Comparison of ENCODE assay signal across 21 cellular contexts in the genomic region with DNA sequence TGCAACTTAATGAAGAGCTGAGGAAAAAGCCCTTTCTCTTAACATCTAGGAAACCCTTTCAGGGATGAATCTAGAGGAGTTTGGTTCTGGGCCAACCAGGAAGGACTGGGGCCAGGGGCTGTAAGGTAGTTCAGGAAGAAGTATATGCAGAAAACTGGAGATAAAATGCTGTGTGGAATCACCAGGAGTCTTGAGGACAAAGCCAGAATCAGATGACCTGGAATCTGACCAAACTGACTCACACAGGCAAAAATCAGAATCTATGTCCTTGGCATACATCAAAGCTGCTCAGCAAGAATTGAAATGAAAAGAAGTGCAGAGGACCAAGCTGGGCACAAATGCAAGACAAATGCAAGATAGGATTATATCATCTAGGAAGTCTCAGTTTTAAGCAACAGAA. TPM values are rescaled to one million over a fixed set of nuclear protein-coding genes. Genes with fewer than 3 reads are reported as not detected.
DNase-seq lines count a peak whose midpoint lies in the region; ATAC-seq, FAIRE-seq and TF ChIP-seq lines count a peak whose summit lies in the region.
"Had no signal": no experiment of that assay in that cellular context is flagged by ENCODE, and none has a peak within 500 bp of the region (broad histone marks: within the 10 kb centered on the region; RNA-seq: fewer than 3 reads in every experiment).

No MANE protein-coding gene starts in this region.

- peaks cover 27% of the 10 kb centered on the region for H3K4me1 ChIP-seq in psoas muscle
- no peaks in the 10 kb centered on the region for H3K4me1 ChIP-seq in CD4-positive, alpha-beta memory T cell (ENCODE audit: insufficient read depth, low read length)
- H3K4me1 ChIP-seq: transverse colon had no signal

- peak; percentile 93 for FAIRE-seq in H54 (lab: Jason Lieb, UNC)
- FAIRE-seq: GM12891 had no signal

- H3K9me3 Mint-ChIP-seq in activated CD4-positive, alpha-beta T cell treated with anti-CD3 and anti-CD28 coated beads, Interleukin-2, amount 10 ng/mL, durations not matched to agents 7 days and 5 days, result no peaks in the 10 kb centered on the region
- no peaks in the 10 kb centered on the region for H3K9me3 Mint-ChIP-seq in CD4-positive, alpha-beta memory T cell
- H3K9me3 Mint-ChIP-seq: activated CD4-positive, alpha-beta T cell treated with anti-CD3 and anti-CD28 coated beads, Interleukin-2, amount 10 ng/mL, durations not matched to agents 24 days and 14 days; activated naive CD4-positive, alpha-beta T cell treated with anti-CD3 and anti-CD28 coated beads, Interleukin-2, amount 50 U/mL, for 24 hours; central memory CD8-positive, alpha-beta T cell had no signal

- H3K27me3 Mint-ChIP-seq in activated CD4-positive, alpha-beta T cell treated with anti-CD3 and anti-CD28 coated beads, Interleukin-2, amount 10 ng/mL, durations not matched to agents 7 days and 5 days, result peaks cover 9% of the 10 kb centered on the region
- peaks cover 1 to 3% of the 10 kb centered on the region in 2 donors for H3K27me3 Mint-ChIP-seq in CD4-positive, alpha-beta memory T cell

- H3K27ac Mint-ChIP-seq in activated CD4-positive, alpha-beta T cell treated with anti-CD3 and anti-CD28 coated beads, Interleukin-2, amount 10 ng/mL, durations not matched to agents 7 days and 5 days, result no peak overlapping the region
- no peak overlapping the region for H3K27ac Mint-ChIP-seq in CD4-positive, alpha-beta memory T cell
- H3K27ac Mint-ChIP-seq: activated CD4-positive, alpha-beta T cell treated with anti-CD3 and anti-CD28 coated beads, Interleukin-2, amount 10 ng/mL, durations not matched to agents 24 days and 14 days; activated naive CD4-positive, alpha-beta T cell treated with anti-CD3 and anti-CD28 coated beads, Interleukin-2, amount 50 U/mL, for 24 hours had no signal

- no peak overlapping the region for H3K4me3 ChIP-seq in epithelial cell of esophagus (ENCODE audit: low read length)
- no peak overlapping the region for H3K4me3 ChIP-seq in psoas muscle
- H3K4me3 ChIP-seq in CD4-positive, alpha-beta memory T cell (ENCODE audit: low read length in 2 of 2), result no peak overlapping the region
- H3K4me3 ChIP-seq: heart left ventricle, mucosa of descending colon, skin epidermis, transverse colon had no signal

- H3K27ac ChIP-seq in psoas muscle, result peak overlapping the region; percentile 64
- H3K27ac ChIP-seq in CD4-positive, alpha-beta memory T cell (ENCODE audit: low read depth, low read length), result no peak overlapping the region
- H3K27ac ChIP-seq: skin epidermis, transverse colon had no signal

- H3K4me3 Mint-ChIP-seq in activated CD4-positive, alpha-beta T cell treated with anti-CD3 and anti-CD28 coated beads, Interleukin-2, amount 10 ng/mL, durations not matched to agents 7 days and 5 days, result no peak overlapping the region
- H3K4me3 Mint-ChIP-seq in CD4-positive, alpha-beta memory T cell, result no peak overlapping the region
- H3K4me3 Mint-ChIP-seq: activated CD4-positive, alpha-beta T cell treated with anti-CD3 and anti-CD28 coated beads, Interleukin-2, amount 10 ng/mL, durations not matched to agents 24 days and 14 days; activated naive CD4-positive, alpha-beta T cell treated with anti-CD3 and anti-CD28 coated beads, Interleukin-2, amount 50 U/mL, for 24 hours; central memory CD8-positive, alpha-beta T cell had no signal

- no peaks in the 10 kb centered on the region for H3K36me3 ChIP-seq in psoas muscle (ENCODE audit: insufficient read depth in 1 of 2, low read depth in 1 of 2)
- no peaks in the 10 kb centered on the region for H3K36me3 ChIP-seq in CD4-positive, alpha-beta memory T cell (ENCODE audit: insufficient read depth, low read length)
- H3K36me3 ChIP-seq: heart left ventricle, transverse colon had no signal

- DNase-seq in H54 (ENCODE audit: insufficient read length, low spot score) (no peak), RPMI7951 (ENCODE audit: low read depth) (peak; percentile 35), epithelial cell of esophagus (ENCODE audit: low read depth) (peak; percentile 44), psoas muscle (no peak), NCI-H1417 treated with DMSO at 0.1 percent for 48 hours (lab: John Stamatoyannopoulos, UW) (no peak)
- no peak for DNase-seq in activated CD4-positive, alpha-beta T cell treated with anti-CD3 and anti-CD28 coated beads, Interleukin-2, amount 10 ng/mL, durations not matched to agents 7 days and 5 days
- DNase-seq in CD4-positive, alpha-beta memory T cell, result no peak
- DNase-seq: activated CD4-positive, alpha-beta T cell treated with anti-CD3 and anti-CD28 coated beads, Interleukin-2, amount 10 ng/mL, durations not matched to agents 24 days and 14 days; heart left ventricle; islet precursor cell; mucosa of descending colon; NCI-H1092; NCI-H510A; stimulated activated CD4-positive, alpha-beta T cell treated with anti-CD3 and anti-CD28 coated beads, Interleukin-4, amount 100 ng/mL, for 4 hours; transverse colon had no signal

- no peak for TF ChIP-seq POLR2A in H54 (IDR thresholded peaks at IDR 0.05; ENCODE audit: low read depth, low read length)

- no peaks in the 10 kb centered on the region for H3K4me1 Mint-ChIP-seq in activated CD4-positive, alpha-beta T cell treated with anti-CD3 and anti-CD28 coated beads, Interleukin-2, amount 10 ng/mL, durations not matched to agents 7 days and 5 days
- H3K4me1 Mint-ChIP-seq in CD4-positive, alpha-beta memory T cell, result peaks cover 0 to 2% (median 0%) of the 10 kb centered on the region in 4 donors
- H3K4me1 Mint-ChIP-seq: activated naive CD4-positive, alpha-beta T cell treated with anti-CD3 and anti-CD28 coated beads, Interleukin-2, amount 50 U/mL, for 24 hours; central memory CD8-positive, alpha-beta T cell had no signal

- ATAC-seq in psoas muscle (peak in 3 of 4 donors; percentile 38 to 79 (median 58)), GM18861 (IDR thresholded peaks at IDR 0.05; ENCODE audit: unreplicated experiment) (no peak)
- ATAC-seq: HCT116, mucosa of descending colon had no signal

- intact Hi-C loops in psoas muscle (cut with DNase I), result no loop called here
- intact Hi-C loops in CD4-positive, alpha-beta memory T cell (cut with micrococcal nuclease), result no loop called here

- H3K9me3 ChIP-seq in psoas muscle, result no peaks in the 10 kb centered on the region
- no peaks in the 10 kb centered on the region for H3K9me3 ChIP-seq in CD4-positive, alpha-beta memory T cell (ENCODE audit: control insufficient read depth in 1 of 2, low read length in 2 of 2)
- H3K9me3 ChIP-seq: heart left ventricle, mucosa of descending colon, transverse colon had no signal

- CTCF ChIA-PET in activated CD4-positive, alpha-beta T cell treated with anti-CD3 and anti-CD28 coated beads, Interleukin-2, amount 10 ng/mL, durations not matched to agents 7 days and 5 days (lab: Charles Lee), result no interaction called here
- CTCF ChIA-PET in CD4-positive, alpha-beta memory T cell (lab: Charles Lee; ENCODE audit: partially characterized antibody), result no interaction called here

- no peaks in the 10 kb centered on the region for H3K36me3 Mint-ChIP-seq in activated CD4-positive, alpha-beta T cell treated with anti-CD3 and anti-CD28 coated beads, Interleukin-2, amount 10 ng/mL, durations not matched to agents 7 days and 5 days (ENCODE audit: low read depth)
- H3K36me3 Mint-ChIP-seq in CD4-positive, alpha-beta memory T cell, result no peaks in the 10 kb centered on the region
- H3K36me3 Mint-ChIP-seq: activated naive CD4-positive, alpha-beta T cell treated with anti-CD3 and anti-CD28 coated beads, Interleukin-2, amount 50 U/mL, for 24 hours had no signal

- POLR2A ChIA-PET in activated CD4-positive, alpha-beta T cell treated with anti-CD3 and anti-CD28 coated beads, Interleukin-2, amount 10 ng/mL, durations not matched to agents 7 days and 5 days (lab: Charles Lee), result no interaction called here
- POLR2A ChIA-PET in CD4-positive, alpha-beta memory T cell (lab: Charles Lee; ENCODE audit: partially characterized antibody), result no interaction called here

- no peak for TF ChIP-seq CTCF in epithelial cell of esophagus (IDR thresholded peaks at IDR 0.05; ENCODE audit: insufficient read depth, low read depth, low read length, missing control alignments)
- no peak for TF ChIP-seq CTCF in psoas muscle (IDR thresholded peaks at IDR 0.05)

- H3K27me3 ChIP-seq in psoas muscle (ENCODE audit: insufficient read depth in 3 of 3, low read length in 2 of 3), result no peaks in the 10 kb centered on the region
- H3K27me3 ChIP-seq in CD4-positive, alpha-beta memory T cell (ENCODE audit: insufficient read depth, low read length), result no peaks in the 10 kb centered on the region
- H3K27me3 ChIP-seq: heart left ventricle, transverse colon had no signal

RNA-seq across cellular contexts. Expression of gene ATP2C1, which starts 59.4 kb away (rescaled TPM):
- total RNA-seq in RPMI7951 (2014; rRNA removed; shearing (Covaris generic)), result 62.5 and 67.1 TPM in 2 replicates
- total RNA-seq in psoas muscle, result 10 to 100 TPM; 28.7 to 36.2 (median 31.5) TPM
- polyA plus RNA-seq in psoas muscle, result 10 to 100 TPM; 20.5 to 46.2 (median 27.8) TPM
- total RNA-seq in activated CD4-positive, alpha-beta T cell treated with anti-CD3 and anti-CD28 coated beads, Interleukin-2, amount 10 ng/mL, durations not matched to agents 7 days and 5 days, result 10 to 100 TPM; 58.4 to 58.5 TPM
- total RNA-seq in CD4-positive, alpha-beta memory T cell, result 10 to 100 TPM; 56.3 to 57.3 TPM
- polyA plus RNA-seq in CD4-positive, alpha-beta memory T cell, result 10 to 100 TPM; 12.0 to 12.7 TPM

Comparison
In these comparisons a context has a peak if more than half of its experiments do, and no peak if none do; other contexts are left out.
1. DNase-seq: peak in RPMI7951 (single experiment) and epithelial cell of esophagus (single experiment); none in H54 (single experiment), psoas muscle (0 of 2), activated CD4-positive, alpha-beta T cell treated with anti-CD3 and anti-CD28 coated beads, Interleukin-2, amount 10 ng/mL, durations not matched to agents 7 days and 5 days (single experiment), CD4-positive, alpha-beta memory T cell (0 of 5) and NCI-H1417 treated with DMSO at 0.1 percent for 48 hours (single experiment).